Comparison of ENCODE assay signal across 24 cellular contexts in genomic region chr13:90750957-90751356, GRCh38.
"Had no signal": no experiment of that assay in that cellular context is flagged by ENCODE, and none has a peak within 500 bp of the region (broad histone marks: within the 10 kb centered on the region; RNA-seq: fewer than 3 reads in every experiment).

No MANE protein-coding gene starts in this region.

- H3K36me3 Mint-ChIP-seq: memory B cell; mesothelial cell of epicardium; neural progenitor cell; stimulated activated naive B cell treated with anti-CD40 and anti-IgM and Interleukin-4, amounts not matched to agents 10 μg/mL and 1 μg/mL and 100 μg/mL, for 72 hours had no signal

- H3K9ac ChIP-seq: neural progenitor cell had no signal

- H3K4me1 Mint-ChIP-seq: memory B cell; stimulated activated naive B cell treated with anti-CD40 and anti-IgM and Interleukin-4, amounts not matched to agents 10 μg/mL and 1 μg/mL and 100 μg/mL, for 72 hours had no signal

- H3K4me1 ChIP-seq: gastroesophageal sphincter, left lung, lower lobe of right lung, neural progenitor cell, right lobe of liver, stomach had no signal

- H3K36me3 ChIP-seq: gastroesophageal sphincter, left lung, lower lobe of right lung, neural progenitor cell, ovary, right lobe of liver, stomach had no signal

- H3K27ac Mint-ChIP-seq: memory B cell; mesothelial cell of epicardium; natural killer cell treated with Interleukin-12 subunit alpha and Interleukin-12 subunit beta and Interleukin-15 and Interleukin-18, amount 100 ng/mL, for 72 hours; neural progenitor cell; progenitor cell of endocrine pancreas; stimulated activated naive B cell treated with anti-CD40 and anti-IgM and Interleukin-4, amounts not matched to agents 10 μg/mL and 1 μg/mL and 100 μg/mL, for 72 hours had no signal

- H2AFZ ChIP-seq: neural progenitor cell had no signal

- ATAC-seq: esophagus mucosa; gastroesophageal sphincter; left lung; lower lobe of right lung; natural killer cell treated with Interleukin-12 subunit alpha and Interleukin-12 subunit beta and Interleukin-15 and Interleukin-18, amount 100 ng/mL, for 72 hours; right lobe of liver; stimulated activated naive B cell treated with anti-CD40 and anti-IgM and Interleukin-4, amounts not matched to agents 10 μg/mL and 1 μg/mL and 100 μg/mL, for 72 hours had no signal

- H3K4me3 Mint-ChIP-seq: memory B cell; mesothelial cell of epicardium; natural killer cell treated with Interleukin-12 subunit alpha and Interleukin-12 subunit beta and Interleukin-15 and Interleukin-18, amount 100 ng/mL, for 72 hours; neural progenitor cell; stimulated activated naive B cell treated with anti-CD40 and anti-IgM and Interleukin-4, amounts not matched to agents 10 μg/mL and 1 μg/mL and 100 μg/mL, for 72 hours had no signal

- H3K27me3 Mint-ChIP-seq: memory B cell; natural killer cell treated with Interleukin-12 subunit alpha and Interleukin-12 subunit beta and Interleukin-15 and Interleukin-18, amount 100 ng/mL, for 72 hours; stimulated activated naive B cell treated with anti-CD40 and anti-IgM and Interleukin-4, amounts not matched to agents 10 μg/mL and 1 μg/mL and 100 μg/mL, for 72 hours had no signal

- H3K4me3 ChIP-seq: dorsolateral prefrontal cortex, gastroesophageal sphincter, left lung, lower lobe of right lung, neural progenitor cell, ovary, right lobe of liver, stomach had no signal

- H3K27ac ChIP-seq: dorsolateral prefrontal cortex, gastroesophageal sphincter, left lung, lower lobe of right lung, neural progenitor cell, ovary, right lobe of liver, stomach had no signal

- H3K27me3 ChIP-seq: gastroesophageal sphincter, left lung, neural progenitor cell, ovary, right lobe of liver, stomach had no signal

- H3K4me2 ChIP-seq: neural progenitor cell had no signal

- H3K9me3 ChIP-seq: gastroesophageal sphincter, left lung, lower lobe of right lung, ovary, right lobe of liver, stomach had no signal

- DNase-seq: cortex of kidney; dorsolateral prefrontal cortex; effector CD8-positive, alpha-beta T cell; foreskin fibroblast; glutamatergic neuron; islet precursor cell; left lung; lower lobe of right lung; nucleus accumbens; ovary; right lobe of liver; stimulated activated CD4-positive, alpha-beta T cell treated with anti-CD3 and anti-CD28 coated beads, Interleukin-2, amount 100 ng/mL, for 24 hours; stimulated activated CD4-positive, alpha-beta T cell treated with anti-CD3 and anti-CD28 coated beads, Interleukin-4, amount 100 ng/mL, for 4 hours; stimulated activated naive B cell treated with anti-CD40 and anti-IgM and Interleukin-4, amounts not matched to agents 10 μg/mL and 1 μg/mL and 100 μg/mL, for 72 hours; stomach; substantia nigra; trophoblast cell had no signal
